ENCODE assay signal across 8 cellular contexts in the genomic region with DNA sequence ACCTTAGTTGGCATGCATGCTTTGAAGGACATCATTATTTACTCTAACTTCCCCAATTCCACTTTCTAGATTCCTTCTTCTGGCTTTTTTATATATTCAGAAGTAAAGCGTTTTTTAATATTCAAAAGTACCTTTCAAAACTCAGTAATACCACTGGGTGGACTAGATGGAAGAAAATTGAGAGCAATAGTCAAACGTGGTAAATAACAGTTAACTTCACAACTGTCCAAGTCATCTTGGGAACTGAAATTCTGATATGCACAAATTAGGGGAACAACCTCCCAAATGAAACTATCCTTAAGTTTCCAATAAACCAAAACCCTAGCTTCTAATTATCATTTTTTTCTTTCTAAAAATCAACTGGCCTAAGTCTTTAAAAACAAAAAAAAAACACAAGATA. TPM values are rescaled to one million over a fixed set of nuclear protein-coding genes. Genes with fewer than 3 reads are reported as not detected.
A peak's percentile ranks its signal among the peaks of the same experiment; 100 is the strongest.
DNase-seq lines count a peak whose midpoint lies in the region; ATAC-seq lines count a peak whose summit lies in the region.

No MANE protein-coding gene starts in this region.

- H3K36me3 ChIP-seq in BLaER1 treated with 17β-estradiol and CSF1 and Interleukin-3, amounts not matched to agents 10 nM and 100 nM = peaks cover 0 to 43% (median 36%) of the 10 kb centered on the region in 11 experiments; a peak in 19 of 22 replicates

- H3K27ac ChIP-seq in BLaER1 treated with 17β-estradiol and CSF1 and Interleukin-3, amounts not matched to agents 10 nM and 100 nM = peak overlapping the region in 10 of 11 experiments; percentile 24 to 70 (median 50); a peak in 15 of 22 replicates

- H3K9ac ChIP-seq in BLaER1 treated with 17β-estradiol and CSF1 and Interleukin-3, amounts not matched to agents 10 nM and 100 nM = peak overlapping the region; percentile 51 to 72 (median 65); a peak in 19 of 22 replicates

- peaks cover 8 to 29% of the 10 kb centered on the region in 2 donors for H3K36me3 Mint-ChIP-seq in activated naive CD4-positive, alpha-beta T cell treated with anti-CD3 and anti-CD28 coated beads, Interleukin-2, amount 50 U/mL, for 72 hours
- H3K36me3 Mint-ChIP-seq in memory B cell = peaks cover 9% of the 10 kb centered on the region

- H3K27me3 Mint-ChIP-seq in memory B cell = no peaks in the 10 kb centered on the region

- DNase-seq in activated naive CD4-positive, alpha-beta T cell treated with anti-CD3 and anti-CD28 coated beads, Interleukin-2, amount 50 U/mL, for 72 hours (ENCODE audit: low spot score in 2 of 2) = no peak
- no peak for DNase-seq in memory B cell (ENCODE audit: low spot score in 2 of 2)
- no peak for DNase-seq in NCI-H524 (lab: John Stamatoyannopoulos, UW)
- DNase-seq in NCI-H1694 (lab: John Stamatoyannopoulos, UW) = no peak

- H3K27ac Mint-ChIP-seq in activated naive CD4-positive, alpha-beta T cell treated with anti-CD3 and anti-CD28 coated beads, Interleukin-2, amount 50 U/mL, for 72 hours = peak overlapping the region; percentile 93 to 97
- H3K27ac Mint-ChIP-seq in memory B cell = peak overlapping the region; percentile 86

- no peaks in the 10 kb centered on the region for H3K27me3 ChIP-seq in BLaER1 treated with 17β-estradiol and CSF1 and Interleukin-3, amounts not matched to agents 10 nM and 100 nM

- peak overlapping the region; percentile 50 to 67 (median 54); a peak in 18 of 20 replicates for H3K4me3 ChIP-seq in BLaER1 treated with 17β-estradiol and CSF1 and Interleukin-3, amounts not matched to agents 10 nM and 100 nM

- peaks cover 97 to 100% (median 100%) of the 10 kb centered on the region in 11 experiments for H4K20me1 ChIP-seq in BLaER1 treated with 17β-estradiol and CSF1 and Interleukin-3, amounts not matched to agents 10 nM and 100 nM

- H3K4me1 ChIP-seq in BLaER1 treated with 17β-estradiol and CSF1 and Interleukin-3, amounts not matched to agents 10 nM and 100 nM = peaks cover 52 to 70% (median 58%) of the 10 kb centered on the region in 10 experiments

- H3K9me3 ChIP-seq in BLaER1 treated with 17β-estradiol and CSF1 and Interleukin-3, amounts not matched to agents 10 nM and 100 nM (replicated peaks in 1 of 11) = peaks cover 0 to 18% (median 0%) of the 10 kb centered on the region in 11 experiments; a peak in 8 of 22 replicates

- H3K4me1 Mint-ChIP-seq in memory B cell = peaks cover 39% of the 10 kb centered on the region

- ATAC-seq in HG02678 (IDR thresholded peaks at IDR 0.05; ENCODE audit: unreplicated experiment) = peak; percentile 25
- peak; percentile 23 to 43 for ATAC-seq in activated naive CD4-positive, alpha-beta T cell treated with anti-CD3 and anti-CD28 coated beads, Interleukin-2, amount 50 U/mL, for 72 hours
- ATAC-seq in memory B cell (ENCODE audit: low read depth) = peak; percentile 44
- ATAC-seq in GM21390 (IDR thresholded peaks at IDR 0.05; ENCODE audit: unreplicated experiment) = no peak
- no peak for ATAC-seq in GM18867 (IDR thresholded peaks at IDR 0.05; ENCODE audit: unreplicated experiment)

- H3K9me3 Mint-ChIP-seq in activated naive CD4-positive, alpha-beta T cell treated with anti-CD3 and anti-CD28 coated beads, Interleukin-2, amount 50 U/mL, for 72 hours = peaks cover 3 to 4% of the 10 kb centered on the region in 2 donors
- H3K9me3 Mint-ChIP-seq in memory B cell = no peaks in the 10 kb centered on the region

- H3K4me3 Mint-ChIP-seq in memory B cell = peak overlapping the region; percentile 92

- H3K4me2 ChIP-seq in BLaER1 treated with 17β-estradiol and CSF1 and Interleukin-3, amounts not matched to agents 10 nM and 100 nM = peak overlapping the region; percentile 87 to 98 (median 90)

RNA-seq across cellular contexts. Expression of a gene that starts 9.0 kb away (rescaled TPM):
- 100 to 1,000 TPM; 162 to 190 TPM for total RNA-seq in activated naive CD4-positive, alpha-beta T cell treated with anti-CD3 and anti-CD28 coated beads, Interleukin-2, amount 50 U/mL, for 72 hours

Comparison
In these comparisons a context has a peak if more than half of its experiments do, and no peak if none do; other contexts are left out.
1. ATAC-seq: peak in HG02678 (single experiment), activated naive CD4-positive, alpha-beta T cell treated with anti-CD3 and anti-CD28 coated beads, Interleukin-2, amount 50 U/mL, for 72 hours (2 of 2) and memory B cell (single experiment); none in GM21390 (single experiment) and GM18867 (single experiment).